ENCODE assay signal across 14 cellular contexts in genomic region chr12:122126713-122127597, GRCh38. TPM values are rescaled to one million over a fixed set of nuclear protein-coding genes. Genes with fewer than 3 reads are reported as not detected.
DNase-seq lines count a peak whose midpoint lies in the region; ATAC-seq and TF ChIP-seq lines count a peak whose summit lies in the region.
"Had no signal": no experiment of that assay in that cellular context is flagged by ENCODE, and none has a peak within 500 bp of the region (broad histone marks: within the 10 kb centered on the region; RNA-seq: fewer than 3 reads in every experiment).

No MANE protein-coding gene starts in this region.

- no peak for ATAC-seq in activated naive CD8-positive, alpha-beta T cell treated with anti-CD3 and anti-CD28 coated beads, Interleukin-2, amount 50 U/mL, for 24 hours
- ATAC-seq in left lobe of liver = peak; percentile 64

- no peaks in the 10 kb centered on the region for H3K27me3 ChIP-seq in testis

- H3K4me1 ChIP-seq in testis = no peaks in the 10 kb centered on the region

- no peaks in the 10 kb centered on the region for H3K36me3 ChIP-seq in testis (ENCODE audit: low read depth, missing control alignments)

- no peak overlapping the region for H3K4me3 ChIP-seq in testis
- H3K4me3 ChIP-seq: thoracic aorta had no signal

- H3K9me3 ChIP-seq in testis = no peaks in the 10 kb centered on the region
- H3K9me3 ChIP-seq: thoracic aorta had no signal

- no peak for TF ChIP-seq POLR2A in testis (IDR thresholded peaks at IDR 0.05)

- intact Hi-C loops in testis (cut with DNase I; ENCODE audit: low total_unique reads) = no loop called here

- H3K9me3 Mint-ChIP-seq in activated naive CD4-positive, alpha-beta T cell treated with anti-CD3 and anti-CD28 coated beads, Interleukin-2, amount 50 U/mL, for 24 hours = no peaks in the 10 kb centered on the region
- H3K9me3 Mint-ChIP-seq in activated naive CD8-positive, alpha-beta T cell treated with anti-CD3 and anti-CD28 coated beads, Interleukin-2, amount 50 U/mL, for 24 hours = no peaks in the 10 kb centered on the region

- H3K4me3 Mint-ChIP-seq in activated naive CD4-positive, alpha-beta T cell treated with anti-CD3 and anti-CD28 coated beads, Interleukin-2, amount 50 U/mL, for 24 hours = no peak overlapping the region
- no peak overlapping the region for H3K4me3 Mint-ChIP-seq in activated naive CD8-positive, alpha-beta T cell treated with anti-CD3 and anti-CD28 coated beads, Interleukin-2, amount 50 U/mL, for 24 hours

- WGBS in testis, 2 donors = 75 to 82% methylated on average over 10 to 15 of the region's 15 CpGs

- peaks cover 30% of the 10 kb centered on the region for H3K4me1 Mint-ChIP-seq in activated naive CD4-positive, alpha-beta T cell treated with anti-CD3 and anti-CD28 coated beads, Interleukin-2, amount 50 U/mL, for 24 hours
- peaks cover 30% of the 10 kb centered on the region for H3K4me1 Mint-ChIP-seq in activated naive CD8-positive, alpha-beta T cell treated with anti-CD3 and anti-CD28 coated beads, Interleukin-2, amount 50 U/mL, for 24 hours

- H3K36me3 Mint-ChIP-seq in activated naive CD4-positive, alpha-beta T cell treated with anti-CD3 and anti-CD28 coated beads, Interleukin-2, amount 50 U/mL, for 24 hours = peaks cover 2% of the 10 kb centered on the region
- H3K36me3 Mint-ChIP-seq in activated naive CD8-positive, alpha-beta T cell treated with anti-CD3 and anti-CD28 coated beads, Interleukin-2, amount 50 U/mL, for 24 hours (ENCODE audit: low read depth) = peaks cover 15% of the 10 kb centered on the region

- no peak for TF ChIP-seq CTCF in testis (IDR thresholded peaks at IDR 0.05)

- no peaks in the 10 kb centered on the region for H3K27me3 Mint-ChIP-seq in activated naive CD4-positive, alpha-beta T cell treated with anti-CD3 and anti-CD28 coated beads, Interleukin-2, amount 50 U/mL, for 24 hours
- H3K27me3 Mint-ChIP-seq in activated naive CD8-positive, alpha-beta T cell treated with anti-CD3 and anti-CD28 coated beads, Interleukin-2, amount 50 U/mL, for 24 hours = no peaks in the 10 kb centered on the region

- peak overlapping the region; percentile 46 for H3K27ac Mint-ChIP-seq in activated naive CD4-positive, alpha-beta T cell treated with anti-CD3 and anti-CD28 coated beads, Interleukin-2, amount 50 U/mL, for 24 hours
- peak overlapping the region; percentile 59 for H3K27ac Mint-ChIP-seq in activated naive CD8-positive, alpha-beta T cell treated with anti-CD3 and anti-CD28 coated beads, Interleukin-2, amount 50 U/mL, for 24 hours

- no peak overlapping the region for H3K27ac ChIP-seq in testis
- H3K27ac ChIP-seq: thoracic aorta had no signal

- no peak for DNase-seq in activated naive CD4-positive, alpha-beta T cell treated with anti-CD3 and anti-CD28 coated beads, Interleukin-2, amount 50 U/mL, for 16 hours
- DNase-seq in activated naive CD8-positive, alpha-beta T cell treated with anti-CD3 and anti-CD28 coated beads, Interleukin-2, amount 50 U/mL, for 24 hours = no peak
- DNase-seq in left lobe of liver (ENCODE audit: low spot score) (peak; percentile 85), testis (peak; percentile 55), NCI-H2196 (lab: John Stamatoyannopoulos, UW; ENCODE audit: unreplicated experiment) (no peak), UCSD-AML1 (lab: John Stamatoyannopoulos, UW; ENCODE audit: unreplicated experiment) (no peak)
- no peak for DNase-seq in activated CD4-positive, CD25-positive, alpha-beta regulatory T cell treated with anti-CD3 and anti-CD28 coated beads, Interleukin-2, amount 50 U/mL, for 72 hours
- DNase-seq: activated gamma-delta T cell; NCI-H1048; stimulated activated CD4-positive, alpha-beta T cell treated with anti-CD3 and anti-CD28 coated beads, Interleukin-4, amount 100 ng/mL, for 24 hours had no signal

RNA-seq across cellular contexts. Expression of gene IL31, which starts 47.1 kb away (rescaled TPM):
- not detected for total RNA-seq in left lobe of liver
- total RNA-seq in testis = not detected
- polyA plus RNA-seq in testis (ENCODE audit: insufficient read depth, low read depth, low replicate concordance) = 0.38 TPM
- total RNA-seq: myocyte, OCI-LY7, thoracic aorta had no signal

RNA-seq across cellular contexts. Expression of gene MLXIP, which starts 48.4 kb away (rescaled TPM):
- 19.0 TPM for total RNA-seq in left lobe of liver
- total RNA-seq in testis = 10 to 100 TPM; 61.2 to 67.9 TPM
- 39.9 TPM for polyA plus RNA-seq in testis (ENCODE audit: insufficient read depth, low read depth, low replicate concordance)

RNA-seq across cellular contexts. Expression of gene LRRC43, which starts 56.0 kb away (rescaled TPM):
- total RNA-seq in left lobe of liver (0.35 TPM), testis (10 to 100 TPM; 10.8 to 11.0 TPM)
- 16.6 TPM for polyA plus RNA-seq in testis (ENCODE audit: insufficient read depth, low read depth, low replicate concordance)
- total RNA-seq: myocyte, OCI-LY7, thoracic aorta had no signal

Comparison
In these comparisons a context has a peak if more than half of its experiments do, and no peak if none do; other contexts are left out.
1. DNase-seq: peak in left lobe of liver (single experiment) and testis (single experiment); none in activated naive CD4-positive, alpha-beta T cell treated with anti-CD3 and anti-CD28 coated beads, Interleukin-2, amount 50 U/mL, for 16 hours (single experiment), activated naive CD8-positive, alpha-beta T cell treated with anti-CD3 and anti-CD28 coated beads, Interleukin-2, amount 50 U/mL, for 24 hours (single experiment), NCI-H2196 (single experiment), UCSD-AML1 (single experiment) and activated CD4-positive, CD25-positive, alpha-beta regulatory T cell treated with anti-CD3 and anti-CD28 coated beads, Interleukin-2, amount 50 U/mL, for 72 hours (single experiment).